ENCODE assay signal across 8 cellular contexts in genomic region chr16:29200681-29201080, GRCh38.
DNase-seq lines count a peak whose midpoint lies in the region; ATAC-seq, FAIRE-seq and TF ChIP-seq lines count a peak whose summit lies in the region.
"Not testable (repeated sequence)": the region's sequence is repeated elsewhere in the genome, so short reads cannot be mapped to it uniquely, and the experiment has no call there.

No MANE protein-coding gene starts in this region.

- in situ Hi-C loops in mammary epithelial cell (cut with MboI; ENCODE audit: low sequenced_read_pairs in 2 of 2), result not testable (repeated sequence)

- H3K27me3 ChIP-seq in mammary epithelial cell (ENCODE audit: insufficient read depth, low read length); right cardiac atrium (ENCODE audit: control insufficient read depth, insufficient read depth); uterus: not testable (repeated sequence)

- H3K9me3 ChIP-seq in A549; mammary epithelial cell (replicated peaks; ENCODE audit: insufficient read depth, low read length); right cardiac atrium (ENCODE audit: control insufficient read depth, low read length); uterus: not testable (repeated sequence)

- BruUV-seq in mammary epithelial cell (replicated peaks; lab: Mats Ljungman, UMichigan), result not testable (repeated sequence)

- H3K9ac ChIP-seq in mammary epithelial cell (ENCODE audit: insufficient read depth, low read length), result not testable (repeated sequence)

- CTCF ChIA-PET in A549 (lab: Yijun Ruan, JAX); mammary epithelial cell (lab: Charles Lee; ENCODE audit: low non-redundant PET): not testable (repeated sequence)

- not testable (repeated sequence) for TF ChIP-seq POLR2A in A549 (IDR thresholded peaks at IDR 0.05; ENCODE audit: low read length); uterus (IDR thresholded peaks at IDR 0.05)

- intact Hi-C loops in mammary epithelial cell (cut with micrococcal nuclease); right cardiac atrium (cut with DNase I); uterus (cut with DNase I; ENCODE audit: low total_unique reads): not testable (repeated sequence)

- not testable (repeated sequence) for H3K9me3 Mint-ChIP-seq in nephron

- not testable (repeated sequence) for H3K36me3 ChIP-seq in mammary epithelial cell (ENCODE audit: insufficient read depth, low read length); uterus

- not testable (repeated sequence) for TF ChIP-seq EP300 in A549 (IDR thresholded peaks at IDR 0.05)

- POLR2A ChIA-PET in A549 (lab: Yijun Ruan, JAX), result not testable (repeated sequence)

- not testable (repeated sequence) for H3K79me2 ChIP-seq in mammary epithelial cell (ENCODE audit: insufficient read depth, low read length)

- H3K27ac ChIP-seq in A549, result 0 out of 6 replicates have a peak overlapping the region, but pooled peaks of 1 of the 2 experiments have one; percentile 47
- H3K27ac ChIP-seq in mammary epithelial cell (ENCODE audit: insufficient read depth, low read depth, low read length), result not testable (repeated sequence)
- H3K27ac ChIP-seq in right cardiac atrium (ENCODE audit: low read length), result peak overlapping the region; percentile 44
- peak overlapping the region in 13 of 21 experiments; percentile 25 to 79 (median 56) for H3K27ac ChIP-seq in skin epidermis
- peak overlapping the region; percentile 82 to 86 for H3K27ac ChIP-seq in uterus

- H3K4me1 ChIP-seq in A549; mammary epithelial cell (ENCODE audit: insufficient read depth, low read length); right cardiac atrium (ENCODE audit: control insufficient read depth, insufficient read depth, low read length); uterus: not testable (repeated sequence)

- not testable (repeated sequence) for H2AFZ ChIP-seq in mammary epithelial cell (ENCODE audit: low read depth, low read length)

- FAIRE-seq in A549 (lab: Jason Lieb, UNC), result not testable (repeated sequence)

- 96% methylated on average over 9 of the region's 9 CpGs for WGBS in A549 (ENCODE audit: missing lambda C conversion rate)
- WGBS in mammary epithelial cell (ENCODE audit: low coverage, missing lambda C conversion rate), result 51% methylated on average over 7 of the region's 9 CpGs
- whole genome bisulfite sequencing in right cardiac atrium, result 62% methylated on average over 9 of the region's 9 CpGs

- peak overlapping the region; percentile 93 to 99 (median 97) for H3K27ac Mint-ChIP-seq in nephron

- not testable (repeated sequence) for H4K20me1 ChIP-seq in mammary epithelial cell (ENCODE audit: insufficient read depth, low read length)

- H3K4me1 Mint-ChIP-seq in nephron, result peaks cover 48% of the 10 kb centered on the region

- dilution Hi-C loops in mammary epithelial cell (cut with HindIII; ENCODE audit: low sequenced_read_pairs), result not testable (repeated sequence)

- ATAC-seq in A549, right cardiac atrium: not testable (repeated sequence)

- not testable (repeated sequence) for H3K27me3 Mint-ChIP-seq in nephron (ENCODE audit: low read depth)

- not testable (repeated sequence) for DNase-seq in A549 (ENCODE audit: low read depth in 1 of 2, low spot score in 1 of 2); mammary epithelial cell
- DNase-seq in RPMI7951 (ENCODE audit: low read depth), result peak; percentile 29
- DNase-seq in fibroblast of peridontal ligament (ENCODE audit: extremely low read depth), result peak; percentile 38
- peak in 2 of 3 donors; percentile 24 to 52 for DNase-seq in right cardiac atrium
- DNase-seq in uterus, result peak; percentile 12 to 18

- H3K4me3 ChIP-seq in A549; mammary epithelial cell (replicated peaks in 1 of 3; ENCODE audit: insufficient read depth in 1 of 3, low read depth in 2 of 3, low read length in 3 of 3); right cardiac atrium (ENCODE audit: low read length); skin epidermis; uterus: not testable (repeated sequence)

- TF ChIP-seq RAD21 in A549 (conservative IDR thresholded peaks at IDR 0.05 in 1 of 2, IDR thresholded peaks at IDR 0.05 in 1 of 2), result not testable (repeated sequence)

- H3K4me2 ChIP-seq in A549 (peak overlapping the region; percentile 51; the same call in 2 of the 3 replicates), mammary epithelial cell (ENCODE audit: insufficient read depth, low read depth, low read length) (peak overlapping the region; percentile 36)

- peak overlapping the region in 2 of 3 experiments; percentile 15 to 66 for H3K4me3 Mint-ChIP-seq in nephron

- not testable (repeated sequence) for H3K36me3 Mint-ChIP-seq in nephron (ENCODE audit: low read depth)

- not testable (repeated sequence) for TF ChIP-seq CTCF in A549 (IDR thresholded peaks at IDR 0.05); mammary epithelial cell (conservative IDR thresholded peaks at IDR 0.05 in 1 of 2, IDR thresholded peaks at IDR 0.05 in 1 of 2; ENCODE audit: extremely low read depth in 1 of 2, insufficient read depth in 1 of 2, low read depth in 1 of 2, low read length in 2 of 2); nephron (IDR thresholded peaks at IDR 0.05; ENCODE audit: unreplicated experiment in 3 of 3); uterus (IDR thresholded peaks at IDR 0.05)
